Comparison of ENCODE assay signal across 2 cellular contexts in the genomic region with DNA sequence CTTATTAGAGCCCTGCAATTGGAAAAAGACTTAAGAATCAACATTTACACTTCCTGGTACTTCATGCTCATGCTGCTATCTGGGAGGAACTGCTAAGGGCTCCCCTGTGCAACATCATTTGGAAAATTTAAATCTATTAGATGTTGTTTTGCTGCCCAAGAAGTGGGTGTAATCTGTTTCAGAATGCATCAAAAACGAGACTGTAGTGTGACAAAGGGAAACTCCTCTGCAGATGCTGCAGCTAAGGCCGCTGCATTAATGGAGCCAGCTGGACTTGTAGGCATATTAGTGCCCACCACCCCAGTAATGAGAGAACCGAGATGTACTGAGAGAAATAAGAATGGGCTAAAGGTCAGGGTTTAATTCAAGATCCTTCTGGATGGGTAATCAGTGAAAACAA.
A peak's percentile ranks its signal among the peaks of the same experiment; 100 is the strongest.
TF ChIP-seq lines count a peak whose summit lies in the region.

No MANE protein-coding gene starts in this region.

TF ChIP-seq in GM12891, 5 proteins besides CTCF, POLR2A, EP300 and RAD21:
- TF ChIP-seq SPI1 (IDR thresholded peaks at IDR 0.05; ENCODE audit: low read depth, low read length) (0 out of 2 replicates have a peak, but pooled peaks have one; percentile 11), TAF1 (IDR thresholded peaks at IDR 0.05; ENCODE audit: low read depth, low read length) (no peak)

TF ChIP-seq in GM12878, 131 proteins besides CTCF, POLR2A, EP300 and RAD21:
- TF ChIP-seq BHLHE40 (IDR thresholded peaks at IDR 0.05; ENCODE audit: borderline replicate concordance in 1 of 2, low read depth in 2 of 2, low read length in 1 of 2) (peak in 1 of 2 experiments; percentile 22; a peak in 1 of 4 replicates), TCF12 (IDR thresholded peaks at IDR 0.05; ENCODE audit: low read depth, low read length) (no peak)
